Comparison of ENCODE assay signal across 15 cellular contexts in genomic region chr18:51192026-51192425, GRCh38. TPM values are rescaled to one million over a fixed set of nuclear protein-coding genes. Genes with fewer than 3 reads are reported as not detected.
DNase-seq lines count a peak whose midpoint lies in the region; ATAC-seq, FAIRE-seq and TF ChIP-seq lines count a peak whose summit lies in the region.
"Had no signal": no experiment of that assay in that cellular context is flagged by ENCODE, and none has a peak within 500 bp of the region (broad histone marks: within the 10 kb centered on the region; RNA-seq: fewer than 3 reads in every experiment).

No MANE protein-coding gene starts in this region.

- H3K27me3 Mint-ChIP-seq in CD8-positive, alpha-beta T cell (ENCODE audit: low read depth), result no peaks in the 10 kb centered on the region
- no peaks in the 10 kb centered on the region for H3K27me3 Mint-ChIP-seq in activated naive CD8-positive, alpha-beta T cell treated with anti-CD3 and anti-CD28 coated beads, Interleukin-2, amount 10 ng/mL, durations not matched to agents 7 days and 5 days
- H3K27me3 Mint-ChIP-seq in natural killer cell (ENCODE audit: low read depth in 2 of 2), result no peaks in the 10 kb centered on the region
- H3K27me3 Mint-ChIP-seq: activated CD4-positive, alpha-beta T cell treated with anti-CD3 and anti-CD28 coated beads, Interleukin-2, amount 10 ng/mL, durations not matched to agents 7 days and 5 days had no signal

- H3K9me3 Mint-ChIP-seq in CD8-positive, alpha-beta T cell, result no peaks in the 10 kb centered on the region
- H3K9me3 Mint-ChIP-seq in activated naive CD8-positive, alpha-beta T cell treated with anti-CD3 and anti-CD28 coated beads, Interleukin-2, amount 10 ng/mL, durations not matched to agents 7 days and 5 days, result no peaks in the 10 kb centered on the region
- H3K9me3 Mint-ChIP-seq in natural killer cell, result no peaks in the 10 kb centered on the region
- H3K9me3 Mint-ChIP-seq: activated CD4-positive, alpha-beta T cell treated with anti-CD3 and anti-CD28 coated beads, Interleukin-2, amount 10 ng/mL, durations not matched to agents 7 days and 5 days had no signal

- FAIRE-seq in GM12891 (lab: Jason Lieb, UNC), result no peak

- peak overlapping the region; percentile 50 for H3K4me3 Mint-ChIP-seq in CD8-positive, alpha-beta T cell
- peak overlapping the region; percentile 3 for H3K4me3 Mint-ChIP-seq in activated naive CD8-positive, alpha-beta T cell treated with anti-CD3 and anti-CD28 coated beads, Interleukin-2, amount 10 ng/mL, durations not matched to agents 7 days and 5 days
- H3K4me3 Mint-ChIP-seq in natural killer cell, result peak overlapping the region; percentile 84

- peaks cover 68% of the 10 kb centered on the region for H3K4me1 ChIP-seq in CD8-positive, alpha-beta T cell (ENCODE audit: insufficient read depth, low read length)
- H3K4me1 ChIP-seq: Caco-2 had no signal

- no peaks in the 10 kb centered on the region for H3K9me3 ChIP-seq in CD8-positive, alpha-beta T cell (ENCODE audit: low read length)
- H3K9me3 ChIP-seq: Caco-2, right atrium auricular region had no signal

- H3K4me3 ChIP-seq in CD8-positive, alpha-beta T cell (ENCODE audit: low read depth, low read length), result no peak overlapping the region
- H3K4me3 ChIP-seq: PC-9, right atrium auricular region had no signal

- CTCF ChIA-PET in CD8-positive, alpha-beta T cell (lab: Charles Lee), result interaction anchor here (1.2 kb wide), 1 partner anchor 37 kb away, joined by 3 read pairs; no protein-coding TSS in a partner anchor

- no peak overlapping the region for H3K27ac ChIP-seq in CD8-positive, alpha-beta T cell (ENCODE audit: low read depth, low read length)
- H3K27ac ChIP-seq: PC-9 had no signal

- H3K36me3 Mint-ChIP-seq in CD8-positive, alpha-beta T cell, result peaks cover 23% of the 10 kb centered on the region
- peaks cover 11% of the 10 kb centered on the region for H3K36me3 Mint-ChIP-seq in activated naive CD8-positive, alpha-beta T cell treated with anti-CD3 and anti-CD28 coated beads, Interleukin-2, amount 10 ng/mL, durations not matched to agents 7 days and 5 days
- no peaks in the 10 kb centered on the region for H3K36me3 Mint-ChIP-seq in natural killer cell

- TF ChIP-seq CTCF in CD8-positive, alpha-beta T cell (IDR thresholded peaks at IDR 0.05), result no peak
- no peak for TF ChIP-seq CTCF in natural killer cell (IDR thresholded peaks at IDR 0.05)

- no peak for ATAC-seq in CD8-positive, alpha-beta T cell
- no peak for ATAC-seq in activated naive CD8-positive, alpha-beta T cell treated with anti-CD3 and anti-CD28 coated beads, Interleukin-2, amount 10 ng/mL, durations not matched to agents 7 days and 5 days (ENCODE audit: low read depth)
- ATAC-seq in natural killer cell, result no peak
- no peak for ATAC-seq in GM18511 (IDR thresholded peaks at IDR 0.05; ENCODE audit: unreplicated experiment)
- ATAC-seq: left cardiac atrium had no signal

- H3K4me1 Mint-ChIP-seq in CD8-positive, alpha-beta T cell (ENCODE audit: low read depth), result peaks cover 77% of the 10 kb centered on the region
- H3K4me1 Mint-ChIP-seq in activated naive CD8-positive, alpha-beta T cell treated with anti-CD3 and anti-CD28 coated beads, Interleukin-2, amount 10 ng/mL, durations not matched to agents 7 days and 5 days, result peaks cover 55% of the 10 kb centered on the region
- peaks cover 67 to 83% of the 10 kb centered on the region in 2 donors for H3K4me1 Mint-ChIP-seq in natural killer cell

- no peaks in the 10 kb centered on the region for H3K27me3 ChIP-seq in CD8-positive, alpha-beta T cell (ENCODE audit: insufficient read depth, low read length)
- H3K27me3 ChIP-seq: right atrium auricular region had no signal

- TF ChIP-seq POLR2A in GM12891 (IDR thresholded peaks at IDR 0.05; ENCODE audit: low read depth, low read length), result no peak

- peak overlapping the region; percentile 37 for H3K27ac Mint-ChIP-seq in CD8-positive, alpha-beta T cell
- H3K27ac Mint-ChIP-seq in activated naive CD8-positive, alpha-beta T cell treated with anti-CD3 and anti-CD28 coated beads, Interleukin-2, amount 10 ng/mL, durations not matched to agents 7 days and 5 days, result peak overlapping the region; percentile 70
- H3K27ac Mint-ChIP-seq in natural killer cell, result peak overlapping the region; percentile 93 to 97

- H3K36me3 ChIP-seq in CD8-positive, alpha-beta T cell (ENCODE audit: insufficient read depth, low read length), result no peaks in the 10 kb centered on the region
- H3K36me3 ChIP-seq: right atrium auricular region had no signal

- intact Hi-C loops in CD8-positive, alpha-beta T cell (cut with DNase I, micrococcal nuclease), result loop anchor here (10.0 kb wide), 2 partner anchors 817 to 1377 kb away; partner anchors contain the start of genes ACAA2 (in 1 of the 2) and SKA1 (in 1 of the 2)
- intact Hi-C loops in natural killer cell (cut with micrococcal nuclease), result no loop called here

- no peak for DNase-seq in CD8-positive, alpha-beta T cell
- DNase-seq in GM12891 (ENCODE audit: insufficient read length, low spot score) (no peak), natural killer cell (no peak), cerebellar cortex (ENCODE audit: low spot score) (no peak), ureter (ENCODE audit: low spot score) (no peak)
- no peak for DNase-seq in activated naive CD8-positive, alpha-beta T cell treated with anti-CD3 and anti-CD28 coated beads, Interleukin-2, amount 10 ng/mL, durations not matched to agents 7 days and 5 days
- DNase-seq: activated CD4-positive, alpha-beta T cell treated with anti-CD3 and anti-CD28 coated beads, Interleukin-2, amount 10 ng/mL, durations not matched to agents 7 days and 5 days; activated gamma-delta T cell; Caco-2; left cardiac atrium; PC-9; stimulated activated CD4-positive, alpha-beta T cell treated with anti-CD3 and anti-CD28 coated beads, Interleukin-4, amount 100 ng/mL, for 4 hours; stimulated activated naive CD4-positive, alpha-beta T cell had no signal

- POLR2A ChIA-PET in CD8-positive, alpha-beta T cell (lab: Charles Lee), result no interaction called here
- POLR2A ChIA-PET in activated naive CD8-positive, alpha-beta T cell treated with anti-CD3 and anti-CD28 coated beads, Interleukin-2, amount 10 ng/mL, durations not matched to agents 7 days and 5 days (lab: Charles Lee), result interaction anchor here (1.0 to 1.4 kb wide), 2 partner anchors 10 to 38 kb away, joined by 3 to 4 read pairs; no protein-coding TSS in a partner anchor

TF ChIP-seq in GM12891, 5 proteins besides CTCF, POLR2A, EP300 and RAD21:
- no peak for TF ChIP-seq POLR2AphosphoS5 (IDR thresholded peaks at IDR 0.05; ENCODE audit: low read depth, low read length)
- no peak for TF ChIP-seq PAX5 (IDR thresholded peaks at IDR 0.05; ENCODE audit: insufficient read depth, low read length, severe bottlenecking)
- TF ChIP-seq SPI1 (IDR thresholded peaks at IDR 0.05; ENCODE audit: low read depth, low read length), result 0 out of 2 replicates have a peak, but pooled peaks have one; percentile 18
- no peak for TF ChIP-seq POU2F2 (IDR thresholded peaks at IDR 0.05; ENCODE audit: low read depth, low read length)

RNA-seq across cellular contexts. Expression of gene MEX3C, which starts 5.5 kb away (rescaled TPM):
- total RNA-seq in CD8-positive, alpha-beta T cell, result 10 to 100 TPM; 78.7 to 83.3 TPM
- 12.0 TPM for polyA plus RNA-seq in GM12891 (2012; ENCODE audit: low read depth, missing spikeins)
- 10 to 100 TPM; 53.3 to 60.7 TPM for total RNA-seq in activated naive CD8-positive, alpha-beta T cell treated with anti-CD3 and anti-CD28 coated beads, Interleukin-2, amount 10 ng/mL, durations not matched to agents 7 days and 5 days
- total RNA-seq in natural killer cell, result 100 to 1,000 TPM; 189 to 205 (median 202) TPM
- 38.7 TPM for total RNA-seq in ureter

Comparison
In these comparisons a context has a peak if more than half of its experiments do, and no peak if none do; other contexts are left out.
1. H3K27ac Mint-ChIP-seq: peak in every context shown above with its lines; median percentile 95 in natural killer cell; 70 in activated naive CD8-positive, alpha-beta T cell treated with anti-CD3 and anti-CD28 coated beads, Interleukin-2, amount 10 ng/mL, durations not matched to agents 7 days and 5 days; 37 in CD8-positive, alpha-beta T cell.
2. H3K4me3 Mint-ChIP-seq: peak in every context shown above with its lines; median percentile 84 in natural killer cell; 50 in CD8-positive, alpha-beta T cell; 3 in activated naive CD8-positive, alpha-beta T cell treated with anti-CD3 and anti-CD28 coated beads, Interleukin-2, amount 10 ng/mL, durations not matched to agents 7 days and 5 days.